8 cellular contexts compared by ENCODE assay signal in genomic region chr15:64651573-64652260, GRCh38.
DNase-seq lines count a peak whose midpoint lies in the region; ATAC-seq lines count a peak whose summit lies in the region.

No MANE protein-coding gene starts in this region.

- ATAC-seq in GM21515 (IDR thresholded peaks at IDR 0.05; ENCODE audit: unreplicated experiment), result peak; percentile 75
- ATAC-seq in activated CD8-positive, alpha-beta T cell treated with anti-CD3 and anti-CD28 coated beads, Interleukin-2, amount 10 ng/mL, durations not matched to agents 7 days and 5 days, result peak; percentile 86

- H3K36me3 Mint-ChIP-seq in activated CD8-positive, alpha-beta T cell treated with anti-CD3 and anti-CD28 coated beads, Interleukin-2, amount 10 ng/mL, durations not matched to agents 7 days and 5 days (ENCODE audit: low read depth), result peaks cover 7% of the 10 kb centered on the region

- H3K9me3 Mint-ChIP-seq in activated CD8-positive, alpha-beta T cell treated with anti-CD3 and anti-CD28 coated beads, Interleukin-2, amount 10 ng/mL, durations not matched to agents 7 days and 5 days (ENCODE audit: insufficient read depth), result no peaks in the 10 kb centered on the region

- intact Hi-C loops in cardiac septum (cut with DNase I), result loop anchor here (5.0 kb wide), 1 partner anchor 224 kb away; no protein-coding TSS in a partner anchor

- CTCF ChIA-PET in activated CD8-positive, alpha-beta T cell treated with anti-CD3 and anti-CD28 coated beads, Interleukin-2, amount 10 ng/mL, durations not matched to agents 7 days and 5 days (lab: Charles Lee), result interaction anchor here (0.8 to 3.8 kb wide), 13 partner anchors 12 to 266 kb away, joined by 3 to 66 read pairs (median 4); partner anchors contain the start of gene ZNF609

- POLR2A ChIA-PET in activated CD8-positive, alpha-beta T cell treated with anti-CD3 and anti-CD28 coated beads, Interleukin-2, amount 10 ng/mL, durations not matched to agents 7 days and 5 days (lab: Charles Lee), result interaction anchor here (0.6 to 1.7 kb wide), 4 partner anchors 18 to 1265 kb away, joined by 4 to 8 read pairs (median 4); partner anchors contain the start of gene TRIP4

- peak overlapping the region; percentile 24 for H3K4me3 Mint-ChIP-seq in activated CD8-positive, alpha-beta T cell treated with anti-CD3 and anti-CD28 coated beads, Interleukin-2, amount 10 ng/mL, durations not matched to agents 7 days and 5 days

- H3K27ac Mint-ChIP-seq in activated CD8-positive, alpha-beta T cell treated with anti-CD3 and anti-CD28 coated beads, Interleukin-2, amount 10 ng/mL, durations not matched to agents 7 days and 5 days, result peak overlapping the region; percentile 77

- H3K27me3 Mint-ChIP-seq in activated CD8-positive, alpha-beta T cell treated with anti-CD3 and anti-CD28 coated beads, Interleukin-2, amount 10 ng/mL, durations not matched to agents 7 days and 5 days (ENCODE audit: low read depth), result no peaks in the 10 kb centered on the region

- H3K4me3 ChIP-seq in Jurkat, Clone E6-1 (ENCODE audit: low read length), result no peak overlapping the region

- H3K4me1 Mint-ChIP-seq in activated CD8-positive, alpha-beta T cell treated with anti-CD3 and anti-CD28 coated beads, Interleukin-2, amount 10 ng/mL, durations not matched to agents 7 days and 5 days (ENCODE audit: low read depth), result peaks cover 28% of the 10 kb centered on the region

- DNase-seq in DMS153 (lab: John Stamatoyannopoulos, UW), result peak; percentile 59
- peak; percentile 22 for DNase-seq in Jurkat, Clone E6-1 (ENCODE audit: low read depth, low spot score)
- DNase-seq in activated CD8-positive, alpha-beta T cell treated with anti-CD3 and anti-CD28 coated beads, Interleukin-2, amount 10 ng/mL, durations not matched to agents 7 days and 5 days, result peak; percentile 39
- peak; percentile 69 for DNase-seq in left kidney (ENCODE audit: low read depth, low spot score)
- DNase-seq in cerebellum (ENCODE audit: low spot score), result no peak
- no peak for DNase-seq in AG08395 (ENCODE audit: low spot score)
- DNase-seq in cardiac septum (ENCODE audit: low spot score), result no peak

Comparison
In these comparisons a context has a peak if more than half of its experiments do, and no peak if none do; other contexts are left out.
1. DNase-seq: peak in DMS153 (single experiment), Jurkat, Clone E6-1 (single experiment), activated CD8-positive, alpha-beta T cell treated with anti-CD3 and anti-CD28 coated beads, Interleukin-2, amount 10 ng/mL, durations not matched to agents 7 days and 5 days (single experiment) and left kidney (single experiment); none in cerebellum (single experiment), AG08395 (single experiment) and cardiac septum (single experiment).